In the genomic region with DNA sequence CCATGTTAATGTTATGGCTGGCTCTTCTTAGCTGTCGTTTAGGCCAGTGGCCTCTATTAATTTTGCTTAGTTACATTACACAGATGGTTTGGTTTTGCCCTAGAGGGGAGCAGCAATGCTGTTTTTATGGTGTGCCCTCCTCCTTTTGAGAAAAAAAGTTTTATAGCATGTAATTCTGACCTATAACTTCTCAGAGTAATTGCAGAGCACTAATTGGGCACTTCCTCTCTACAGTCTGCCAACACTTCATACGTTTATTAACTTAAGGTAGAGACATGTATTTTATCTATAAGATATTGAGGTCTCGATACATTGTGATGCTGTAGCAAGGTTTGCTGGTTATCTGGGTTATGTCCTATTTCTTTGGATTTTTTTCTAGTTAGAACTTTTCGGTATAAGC, we compare ENCODE assay signal across 23 cellular contexts. TPM values are rescaled to one million over a fixed set of nuclear protein-coding genes. Genes with fewer than 3 reads are reported as not detected.
A peak's percentile ranks its signal among the peaks of the same experiment; 100 is the strongest.
DNase-seq lines count a peak whose midpoint lies in the region; ATAC-seq and TF ChIP-seq lines count a peak whose summit lies in the region.
"Had no signal": no experiment of that assay in that cellular context is flagged by ENCODE, and none has a peak within 500 bp of the region (broad histone marks: within the 10 kb centered on the region; RNA-seq: fewer than 3 reads in every experiment).

No MANE protein-coding gene starts in this region.

- H3K79me2 ChIP-seq in Loucy (ENCODE audit: insufficient read depth, low read length) = peaks cover 24% of the 10 kb centered on the region; the same call in 1 of the 2 replicates

- intact Hi-C loops in mucosa of descending colon (cut with DNase I, micrococcal nuclease) = no loop called here
- intact Hi-C loops in psoas muscle (cut with DNase I) = no loop called here

- no peaks in the 10 kb centered on the region for H3K27me3 Mint-ChIP-seq in chondrocyte (ENCODE audit: low read depth)
- H3K27me3 Mint-ChIP-seq: CD4-positive, alpha-beta T cell; CD8-positive, alpha-beta memory T cell had no signal

- ATAC-seq in SK-N-SH treated with all-trans-retinoic acid at 6 μM for 48 hours (no peak; the same call in 2 of the 3 replicates), mucosa of descending colon (peak; percentile 54), psoas muscle (no peak)
- ATAC-seq: GM12878, GM23338, HCT116 had no signal

- no peak overlapping the region for H3K9ac ChIP-seq in Loucy (ENCODE audit: low read depth, low read length, poor library complexity, severe bottlenecking)
- H3K9ac ChIP-seq: BLaER1 treated with 17β-estradiol and CSF1 and Interleukin-3, amounts not matched to agents 10 nM and 100 nM had no signal

- H3K9me2 ChIP-seq in Loucy (replicated peaks; ENCODE audit: low read depth, low read length) = no peaks in the 10 kb centered on the region

- H3K36me3 Mint-ChIP-seq in chondrocyte (ENCODE audit: low read depth) = no peaks in the 10 kb centered on the region

- no peaks in the 10 kb centered on the region for H3K4me1 Mint-ChIP-seq in chondrocyte (ENCODE audit: low read depth)

- H4K20me1 ChIP-seq in Loucy (ENCODE audit: insufficient read depth, low read length, poor library complexity, severe bottlenecking) = no peaks in the 10 kb centered on the region

- H3K27me3 ChIP-seq in Loucy (ENCODE audit: insufficient read depth, low read length, poor library complexity, severe bottlenecking) (no peaks in the 10 kb centered on the region), psoas muscle (ENCODE audit: insufficient read depth in 3 of 3, low read length in 2 of 3) (no peaks in the 10 kb centered on the region)
- H3K27me3 ChIP-seq: BE2C; BLaER1 treated with 17β-estradiol and CSF1 and Interleukin-3, amounts not matched to agents 10 nM and 100 nM had no signal

- no peaks in the 10 kb centered on the region for H3K9me3 ChIP-seq in Loucy (ENCODE audit: insufficient read depth, low read depth, low read length)
- no peaks in the 10 kb centered on the region for H3K9me3 ChIP-seq in mucosa of descending colon
- no peaks in the 10 kb centered on the region for H3K9me3 ChIP-seq in psoas muscle
- H3K9me3 ChIP-seq: BE2C had no signal

- H3K4me1 ChIP-seq in Loucy (ENCODE audit: insufficient read depth, low read length, poor library complexity, severe bottlenecking) = peaks cover 29% of the 10 kb centered on the region
- no peaks in the 10 kb centered on the region for H3K4me1 ChIP-seq in mucosa of descending colon (ENCODE audit: low read depth)
- peaks cover 7% of the 10 kb centered on the region for H3K4me1 ChIP-seq in psoas muscle

- no peaks in the 10 kb centered on the region for H3F3A ChIP-seq in Loucy (ENCODE audit: low read depth)

- 74 to 77% (median 76%) methylated on average over 4 of the region's 4 CpGs for WGBS in psoas muscle, 3 donors

- TF ChIP-seq CTCF in Loucy (conservative IDR thresholded peaks at IDR 0.05; ENCODE audit: low read length) = no peak
- no peak for TF ChIP-seq CTCF in mucosa of descending colon (IDR thresholded peaks at IDR 0.05)
- TF ChIP-seq CTCF in psoas muscle (IDR thresholded peaks at IDR 0.05) = no peak
- no peak for TF ChIP-seq CTCF in chondrocyte (IDR thresholded peaks at IDR 0.05)

- H3K4me3 ChIP-seq in Loucy (ENCODE audit: low read length, poor library complexity, severe bottlenecking) (no peak overlapping the region), mucosa of descending colon (no peak overlapping the region), psoas muscle (no peak overlapping the region)
- H3K4me3 ChIP-seq: BLaER1 treated with 17β-estradiol and CSF1 and Interleukin-3, amounts not matched to agents 10 nM and 100 nM; GM12878; GM23338 had no signal

- no peak overlapping the region for H3K4me3 Mint-ChIP-seq in chondrocyte (ENCODE audit: unreplicated experiment)
- H3K4me3 Mint-ChIP-seq: CD4-positive, alpha-beta T cell; GM23338; H9 had no signal

- no peak overlapping the region for H3K27ac Mint-ChIP-seq in chondrocyte (ENCODE audit: unreplicated experiment)
- H3K27ac Mint-ChIP-seq: CD14-positive monocyte; CD4-positive, alpha-beta T cell; GM23338; H9 had no signal

- DNase-seq in NCI-H69 (lab: John Stamatoyannopoulos, UW) (peak; percentile 22), mucosa of descending colon (no peak), psoas muscle (no peak), chondrocyte (ENCODE audit: low spot score) (no peak)
- DNase-seq in activated effector memory CD4-positive, alpha-beta T cell treated with anti-CD3 and anti-CD28 coated beads, Interleukin-2, amount 50 U/mL, for 16 hours = no peak
- no peak for DNase-seq in activated T-cell treated with anti-CD3 and anti-CD28 coated beads, Interleukin-2, amount 50 U/mL, for 1 hour
- DNase-seq: ACHN; AML-193; BE2C; CD4-positive, alpha-beta T cell; CD8-positive, alpha-beta memory T cell; DMS 273 treated with DMSO at 0.1 percent for 48 hours; DMS79; EL; GDM1; H9 had no signal

- H3K36me3 ChIP-seq in Loucy (ENCODE audit: insufficient read depth, low read length) = peaks cover 8% of the 10 kb centered on the region; the same call in 1 of the 2 replicates
- H3K36me3 ChIP-seq in mucosa of descending colon (ENCODE audit: low read depth) = no peaks in the 10 kb centered on the region
- peaks cover 0 to 7% of the 10 kb centered on the region in 2 donors for H3K36me3 ChIP-seq in psoas muscle (ENCODE audit: insufficient read depth in 1 of 2, low read depth in 1 of 2)

- peak overlapping the region; percentile 4 for H3K4me2 ChIP-seq in Loucy (ENCODE audit: low read depth, low read length, poor library complexity, severe bottlenecking)
- H3K4me2 ChIP-seq: BLaER1 treated with 17β-estradiol and CSF1 and Interleukin-3, amounts not matched to agents 10 nM and 100 nM; GM23338 had no signal

- no peaks in the 10 kb centered on the region for H3K9me3 Mint-ChIP-seq in chondrocyte (ENCODE audit: low read depth)
- H3K9me3 Mint-ChIP-seq: CD4-positive, alpha-beta T cell; CD8-positive, alpha-beta memory T cell; GM23338; H9 had no signal

- H3K27ac ChIP-seq in psoas muscle = no peak overlapping the region
- H3K27ac ChIP-seq: BLaER1 treated with 17β-estradiol and CSF1 and Interleukin-3, amounts not matched to agents 10 nM and 100 nM had no signal

- no peak overlapping the region for H2AFZ ChIP-seq in Loucy (ENCODE audit: low read length)
- H2AFZ ChIP-seq: GM23338 had no signal

TF ChIP-seq in SK-N-SH treated with all-trans-retinoic acid at 6 μM for 48 hours, 23 proteins besides CTCF, POLR2A, EP300 and RAD21:
- TF ChIP-seq TCF4 (CRISPR knock-in tag; IDR thresholded peaks at IDR 0.05; ENCODE audit: borderline replicate concordance) = 0 out of 2 replicates have a peak, but pooled peaks have one; percentile 35
- no peak for TF ChIP-seq ZNF70 (CRISPR knock-in tag; IDR thresholded peaks at IDR 0.05)

RNA-seq across cellular contexts. Expression of a gene that starts 12.2 kb away (rescaled TPM):
- 10 to 100 TPM; 15.9 to 25.8 (median 20.2) TPM for total RNA-seq in mucosa of descending colon
- total RNA-seq in psoas muscle = 10 to 100 TPM; 25.1 to 34.0 (median 32.7) TPM
- polyA plus RNA-seq in psoas muscle = 10 to 100 TPM; 21.0 to 43.6 (median 25.4) TPM
- total RNA-seq in chondrocyte = 11.2 to 13.8 TPM (median 13.1 TPM) in 3 replicates
